1 cellular context compared by ENCODE assay signal in genomic region chr12:47949441-47950341, GRCh38.
TF ChIP-seq lines count a peak whose summit lies in the region.

No MANE protein-coding gene starts in this region.

TF ChIP-seq in HEK293, 187 proteins besides CTCF, POLR2A, EP300 and RAD21 (continued from another document):
- TF ChIP-seq ZBTB44 (tag by site-specific recombination; IDR thresholded peaks at IDR 0.05) (no peak), ZFHX2 (tag by site-specific recombination; conservative IDR thresholded peaks at IDR 0.05) (peak; percentile 83), TCF7L2 (IDR thresholded peaks at IDR 0.05; ENCODE audit: borderline replicate concordance, low read depth, low read length) (no peak), ZNF366 (tag by site-specific recombination; conservative IDR thresholded peaks at IDR 0.05) (peak; percentile 79), ZBTB26 (tag by site-specific recombination; optimal IDR thresholded peaks at IDR 0.05) (peak; percentile 9), ZBTB17 (tag by site-specific recombination; IDR thresholded peaks at IDR 0.05) (peak; percentile 59), IKZF3 (tag by site-specific recombination; IDR thresholded peaks at IDR 0.05) (peak; percentile 73), ZNF19 (tag by site-specific recombination; IDR thresholded peaks at IDR 0.05; ENCODE audit: low read depth) (no peak), ZFP69B (tag by site-specific recombination; IDR thresholded peaks at IDR 0.05) (no peak), ZNF514 (tag by site-specific recombination; IDR thresholded peaks at IDR 0.05) (no peak), ZNF335 (tag by site-specific recombination; conservative IDR thresholded peaks at IDR 0.05) (peak; percentile 40; the same call in 1 of the 2 replicates), KLF10 (tag by site-specific recombination; IDR thresholded peaks at IDR 0.05) (no peak), ZNF214 (tag by site-specific recombination; IDR thresholded peaks at IDR 0.05; ENCODE audit: borderline replicate concordance) (no peak), ZNF112 (tag by site-specific recombination; IDR thresholded peaks at IDR 0.05) (no peak), RBAK (tag by site-specific recombination; IDR thresholded peaks at IDR 0.05) (no peak), ZNF548 (tag by site-specific recombination; IDR thresholded peaks at IDR 0.05) (no peak), ZNF324 (tag by site-specific recombination; IDR thresholded peaks at IDR 0.05) (no peak), ZNF280D (tag by site-specific recombination; IDR thresholded peaks at IDR 0.05) (no peak), EGR2 (tag by site-specific recombination; IDR thresholded peaks at IDR 0.05; ENCODE audit: low read depth) (peak; percentile 79), ZNF223 (tag by site-specific recombination; IDR thresholded peaks at IDR 0.05) (peak; percentile 94), ZNF48 (tag by site-specific recombination; IDR thresholded peaks at IDR 0.05) (no peak), ZBTB11 (tag by site-specific recombination; conservative IDR thresholded peaks at IDR 0.05; ENCODE audit: low read depth) (no peak), ZNF624 (tag by site-specific recombination; IDR thresholded peaks at IDR 0.05) (no peak), SP3 (tag by site-specific recombination; IDR thresholded peaks at IDR 0.05) (no peak)
